ENCODE assay signal across 20 cellular contexts in genomic region chr12:124323771-124324530, GRCh38. TPM values are rescaled to one million over a fixed set of nuclear protein-coding genes. Genes with fewer than 3 reads are reported as not detected.
A peak's percentile ranks its signal among the peaks of the same experiment; 100 is the strongest.
DNase-seq lines count a peak whose midpoint lies in the region; ATAC-seq, FAIRE-seq and TF ChIP-seq lines count a peak whose summit lies in the region.
"Had no signal": no experiment of that assay in that cellular context is flagged by ENCODE, and none has a peak within 500 bp of the region (broad histone marks: within the 10 kb centered on the region; RNA-seq: fewer than 3 reads in every experiment).

No MANE protein-coding gene starts in this region.

- no peak overlapping the region for H3K14ac ChIP-seq in H1 (ENCODE audit: insufficient read length)

- CTCF ChIA-PET in CD8-positive, alpha-beta memory T cell (lab: Charles Lee): no interaction called here
- CTCF ChIA-PET in H1 (lab: Charles Lee; ENCODE audit: partially characterized antibody): no interaction called here

- no peak overlapping the region for H2AK5ac ChIP-seq in H1 (ENCODE audit: low read depth, low read length)

- no peak overlapping the region for H3K4me3 ChIP-seq in CD8-positive, alpha-beta memory T cell (ENCODE audit: low read length)
- H3K4me3 ChIP-seq in H1 (ENCODE audit: extremely low read depth in 1 of 4, insufficient read depth in 2 of 4, low read depth in 3 of 4, low read length in 4 of 4): no peak overlapping the region
- H3K4me3 ChIP-seq in tibial artery: no peak overlapping the region
- H3K4me3 ChIP-seq: sigmoid colon had no signal

- H2BK120ac ChIP-seq in H1 (replicated peaks; ENCODE audit: low read depth, low read length): no peak overlapping the region

- H3K27me3 Mint-ChIP-seq in CD8-positive, alpha-beta memory T cell: no peaks in the 10 kb centered on the region
- H3K27me3 Mint-ChIP-seq in natural killer cell (ENCODE audit: low read depth in 2 of 2): peaks cover 0 to 1% of the 10 kb centered on the region in 2 donors
- H3K27me3 Mint-ChIP-seq: activated B cell treated with CpG ODN at 0.5 μM for 24 hours; stimulated activated naive CD8-positive, alpha-beta T cell treated with anti-CD3 and anti-CD28 coated beads, Interleukin-15, amount 100 ng/mL, for 72 hours had no signal

- TF ChIP-seq POLR2A in H1 (IDR thresholded peaks at IDR 0.05; ENCODE audit: control extremely low read depth in 1 of 2, low read depth in 2 of 2, low read length in 2 of 2): no peak

- H3K79me2 ChIP-seq in H1 (ENCODE audit: control insufficient read depth in 1 of 2, insufficient read depth in 2 of 2, low read length in 2 of 2): no peaks in the 10 kb centered on the region; a peak in 1 of 4 replicates

- H4K91ac ChIP-seq in H1 (replicated peaks; ENCODE audit: insufficient read length, low read length): no peak overlapping the region

- H3K9ac ChIP-seq in H1 (replicated peaks in 1 of 4; ENCODE audit: extremely low read depth in 1 of 4, low read depth in 3 of 4, low read length in 3 of 4): no peak overlapping the region

- no peaks in the 10 kb centered on the region for H3K23me2 ChIP-seq in H1 (ENCODE audit: low read depth, low read length)

- ATAC-seq in natural killer cell: peak; percentile 57 to 71 (median 70)
- ATAC-seq: left lobe of liver; stimulated activated naive CD8-positive, alpha-beta T cell treated with anti-CD3 and anti-CD28 coated beads, Interleukin-15, amount 100 ng/mL, for 72 hours had no signal

- no peak overlapping the region for H2BK15ac ChIP-seq in H1 (ENCODE audit: low read length)

- H4K8ac ChIP-seq in H1 (ENCODE audit: extremely low read depth, insufficient read depth, low read length): no peak overlapping the region

- no peak overlapping the region for H3K23ac ChIP-seq in H1 (ENCODE audit: insufficient read length)

- H3K27ac ChIP-seq in CD8-positive, alpha-beta memory T cell (ENCODE audit: low read depth, low read length): no peak overlapping the region
- H3K27ac ChIP-seq in H1 (ENCODE audit: low read depth, low read length): no peak overlapping the region
- H3K27ac ChIP-seq in tibial artery: no peak overlapping the region
- H3K27ac ChIP-seq: sigmoid colon had no signal

- no peak overlapping the region for H2BK20ac ChIP-seq in H1 (ENCODE audit: low read length)

- WGBS in H1 (ENCODE audit: extremely low coverage in 1 of 2, insufficient coverage in 1 of 2, insufficient read length in 1 of 2, insufficient replicate concordance in 2 of 2, low coverage in 1 of 2, low lambda C conversion rate in 2 of 2, missing lambda C conversion rate in 1 of 2), 2 experiments: 93% methylated on average over 11 of the region's 11 CpGs; no CpG with 5 or more reads in 1 of the 2 experiments

- H3K4me1 ChIP-seq in CD8-positive, alpha-beta memory T cell (ENCODE audit: insufficient read depth, low read length): no peaks in the 10 kb centered on the region
- H3K4me1 ChIP-seq in H1 (replicated peaks in 1 of 4; ENCODE audit: control insufficient read depth in 3 of 4, insufficient read depth in 4 of 4, low read length in 3 of 4): peaks cover 0 to 6% (median 0%) of the 10 kb centered on the region in 4 experiments; a peak in 4 of 7 replicates
- peaks cover 0 to 38% (median 33%) of the 10 kb centered on the region in 4 donors for H3K4me1 ChIP-seq in tibial artery

- H3K79me1 ChIP-seq in H1 (ENCODE audit: low read depth, low read length): no peaks in the 10 kb centered on the region

- TF ChIP-seq CTCF in H1 (IDR thresholded peaks at IDR 0.05; ENCODE audit: control extremely low read depth in 1 of 3, insufficient read depth in 1 of 3, low read depth in 1 of 3, low read length in 3 of 3): no peak
- no peak for TF ChIP-seq CTCF in natural killer cell (IDR thresholded peaks at IDR 0.05)
- TF ChIP-seq CTCF in tibial artery (IDR thresholded peaks at IDR 0.05): no peak

- H3K36me3 ChIP-seq in CD8-positive, alpha-beta memory T cell (ENCODE audit: insufficient read depth, low read length): peaks cover 11% of the 10 kb centered on the region
- H3K36me3 ChIP-seq in H1 (ENCODE audit: control insufficient read depth in 2 of 4, insufficient read depth in 4 of 4, low read length in 3 of 4) (peaks cover 9 to 29% (median 22%) of the 10 kb centered on the region in 4 experiments; a peak in 7 of 8 replicates), tibial artery (peaks cover 29 to 60% (median 41%) of the 10 kb centered on the region in 3 donors)

- TF ChIP-seq EP300 in H1 (IDR thresholded peaks at IDR 0.05; ENCODE audit: borderline replicate concordance in 1 of 2, low read depth in 2 of 2, low read length in 2 of 2): no peak

- no peak for DNase-seq in CD8-positive, alpha-beta memory T cell
- DNase-seq in M059J (ENCODE audit: low read depth) (peak; percentile 33), H1 (ENCODE audit: low read depth in 1 of 2, low spot score in 2 of 2) (no peak), natural killer cell (peak; percentile 47), NCI-H774 (lab: John Stamatoyannopoulos, UW) (no peak), tibial artery (no peak), NCI-H2227 treated with DMSO at 0.1 percent for 48 hours (lab: John Stamatoyannopoulos, UW) (no peak), NCI-H526 treated with DMSO at 0.1 percent for 48 hours (lab: John Stamatoyannopoulos, UW) (no peak)
- DNase-seq: activated B cell treated with CpG ODN at 0.5 μM for 24 hours; activated CD8-positive, alpha-beta memory T cell treated with anti-CD3 and anti-CD28 coated beads for 24 hours; anterior cingulate cortex; NCI-H1417; NCI-H2171; NCI-H748 treated with DMSO at 0.1 percent for 48 hours; OCI-M1; sigmoid colon; stimulated activated CD4-positive, alpha-beta T cell treated with anti-CD3 and anti-CD28 coated beads, Interleukin-1b, Interleukin-23, amount 100 ng/mL, for 48 hours; stimulated activated naive CD8-positive, alpha-beta T cell treated with anti-CD3 and anti-CD28 coated beads, Interleukin-15, amount 100 ng/mL, for 72 hours had no signal

- H2BK12ac ChIP-seq in H1 (ENCODE audit: low read depth, low read length): no peak overlapping the region

- no peaks in the 10 kb centered on the region for H3K27me3 ChIP-seq in CD8-positive, alpha-beta memory T cell (ENCODE audit: insufficient read depth, low read length, poor library complexity, severe bottlenecking)
- no peaks in the 10 kb centered on the region for H3K27me3 ChIP-seq in H1 (replicated peaks in 1 of 4; ENCODE audit: control insufficient read depth in 3 of 4, extremely low read depth in 1 of 4, insufficient read depth in 3 of 4, low read length in 3 of 4)
- H3K27me3 ChIP-seq in tibial artery: no peaks in the 10 kb centered on the region
- H3K27me3 ChIP-seq: sigmoid colon had no signal

- no peak overlapping the region for H4K5ac ChIP-seq in H1 (ENCODE audit: insufficient read length, low read depth, low read length)

- TF ChIP-seq RAD21 in H1 (IDR thresholded peaks at IDR 0.05 in 1 of 2, conservative IDR thresholded peaks at IDR 0.05 in 1 of 2; ENCODE audit: low read depth in 2 of 2, low read length in 2 of 2): no peak

- H3K56ac ChIP-seq in H1 (replicated peaks; ENCODE audit: insufficient read length, low read depth, low read length): no peak overlapping the region

- peaks cover 13% of the 10 kb centered on the region for H3K9me3 ChIP-seq in CD8-positive, alpha-beta memory T cell (ENCODE audit: low read length)
- H3K9me3 ChIP-seq in H1 (ENCODE audit: insufficient read depth in 2 of 2, low read depth in 1 of 2, low read length in 1 of 2) (peaks cover 16 to 18% of the 10 kb centered on the region in 2 experiments), tibial artery (peaks cover 0 to 15% (median 13%) of the 10 kb centered on the region in 3 donors)

- H3K4me2 ChIP-seq in H1 (ENCODE audit: insufficient read depth in 1 of 2, low read depth in 2 of 2, low read length in 2 of 2): no peak overlapping the region

- H3K9me3 Mint-ChIP-seq in CD8-positive, alpha-beta memory T cell: peaks cover 0 to 13% (median 10%) of the 10 kb centered on the region in 5 donors
- no peaks in the 10 kb centered on the region for H3K9me3 Mint-ChIP-seq in natural killer cell

- FAIRE-seq in H1 (lab: Jason Lieb, UNC): no peak
- FAIRE-seq: frontal cortex had no signal

- H3K4ac ChIP-seq in H1 (replicated peaks; ENCODE audit: insufficient read length, low read depth, low read length): no peak overlapping the region

- peak overlapping the region in 5 of 8 donors; percentile 39 to 84 (median 52) for H3K27ac Mint-ChIP-seq in CD8-positive, alpha-beta memory T cell
- H3K27ac Mint-ChIP-seq in natural killer cell: peak overlapping the region; percentile 84 to 89
- H3K27ac Mint-ChIP-seq: activated B cell treated with CpG ODN at 0.5 μM for 24 hours had no signal

- no peaks in the 10 kb centered on the region for H3K4me1 Mint-ChIP-seq in CD8-positive, alpha-beta memory T cell
- no peaks in the 10 kb centered on the region for H3K4me1 Mint-ChIP-seq in natural killer cell
- H3K4me1 Mint-ChIP-seq: activated B cell treated with CpG ODN at 0.5 μM for 24 hours had no signal

- H3K18ac ChIP-seq in H1 (ENCODE audit: extremely low read depth, low read length): no peak overlapping the region

- intact Hi-C loops in natural killer cell (cut with micrococcal nuclease): no loop called here
- intact Hi-C loops in tibial artery (cut with DNase I; ENCODE audit: low total_unique reads): no loop called here

- H4K20me1 ChIP-seq in H1 (replicated peaks in 1 of 2; ENCODE audit: control insufficient read depth in 1 of 2, insufficient read depth in 2 of 2, low read length in 2 of 2): no peaks in the 10 kb centered on the region

- H3K36me3 Mint-ChIP-seq in CD8-positive, alpha-beta memory T cell: peaks cover 14 to 42% (median 17%) of the 10 kb centered on the region in 3 donors
- no peaks in the 10 kb centered on the region for H3K36me3 Mint-ChIP-seq in natural killer cell

- H2AFZ ChIP-seq in H1 (ENCODE audit: low read length): no peak overlapping the region

- no peak overlapping the region for H2BK5ac ChIP-seq in H1 (ENCODE audit: low read depth, low read length)

- peak overlapping the region in 1 of 7 donors; percentile 68 for H3K4me3 Mint-ChIP-seq in CD8-positive, alpha-beta memory T cell
- peak overlapping the region; percentile 42 for H3K4me3 Mint-ChIP-seq in natural killer cell
- H3K4me3 Mint-ChIP-seq: activated B cell treated with CpG ODN at 0.5 μM for 24 hours; stimulated activated naive CD8-positive, alpha-beta T cell treated with anti-CD3 and anti-CD28 coated beads, Interleukin-15, amount 100 ng/mL, for 72 hours had no signal

- POLR2A ChIA-PET in CD8-positive, alpha-beta memory T cell (lab: Charles Lee): no interaction called here
- POLR2A ChIA-PET in H1 (lab: Charles Lee; ENCODE audit: partially characterized antibody): interaction anchor here (1.0 kb wide), 1 partner anchor 299 kb away, joined by 3 read pairs; no protein-coding TSS in a partner anchor

RNA-seq across cellular contexts. Expression of gene RFLNA, which starts 29.1 kb away (rescaled TPM):
- not detected for total RNA-seq in CD8-positive, alpha-beta memory T cell
- not detected for polyA plus RNA-seq in CD8-positive, alpha-beta memory T cell
- 2.4 and 3.8 TPM in 2 replicates for total RNA-seq in M059J (2014; rRNA removed; shearing (Covaris generic))
- total RNA-seq in H1 (2021; fragmentation: NEBNext Ultra II Directional; extraction: Animal tissue kit (Norgen Biotek cat#: 25700)): 6.4 and 8.1 TPM in 2 replicates
- polyA plus RNA-seq in H1 (2011; rRNA removed): 6.6 and 9.3 TPM in 2 replicates
- polyA plus RNA-seq in H1 (2011; cell fraction: cytosol; rRNA removed): 6.2 TPM
- polyA plus RNA-seq in H1 (2011; cell fraction: nucleus; rRNA removed): 12.7 TPM
- 4.3 to 7.5 TPM (median 7.1 TPM) in 4 replicates for polyA plus RNA-seq in H1 (2012, experiment 1 of 2)
- polyA plus RNA-seq in H1 (2012, experiment 2 of 2): 5.4 TPM
- polyA plus RNA-seq in H1 (2013, experiment 1 of 2): 3.6 TPM
- 2.4 TPM for polyA plus RNA-seq in H1 (2013, experiment 2 of 2)
- 4.4 and 6.3 TPM in 2 replicates for polyA minus RNA-seq in H1 (2011; rRNA and poly(A)+ RNA removed)
- 5.9 TPM for polyA minus RNA-seq in H1 (2011; cell fraction: cytosol; rRNA and poly(A)+ RNA removed)
- 8.8 TPM for polyA minus RNA-seq in H1 (2011; cell fraction: nucleus; rRNA and poly(A)+ RNA removed)
- under 1 TPM in 1 of 3 donors, not detected in 2; 0.85 TPM for total RNA-seq in natural killer cell
- total RNA-seq: activated B cell treated with CpG ODN at 0.5 μM for 24 hours, left lobe of liver had no signal

Comparison
In these comparisons a context has a peak if more than half of its experiments do, and no peak if none do; other contexts are left out.
1. DNase-seq: peak in M059J (single experiment) and natural killer cell (single experiment); none in CD8-positive, alpha-beta memory T cell (0 of 5), H1 (0 of 2), NCI-H774 (single experiment), tibial artery (0 of 2), NCI-H2227 treated with DMSO at 0.1 percent for 48 hours (single experiment) and NCI-H526 treated with DMSO at 0.1 percent for 48 hours (single experiment).